ENCODE assay signal across 10 cellular contexts in the genomic region with DNA sequence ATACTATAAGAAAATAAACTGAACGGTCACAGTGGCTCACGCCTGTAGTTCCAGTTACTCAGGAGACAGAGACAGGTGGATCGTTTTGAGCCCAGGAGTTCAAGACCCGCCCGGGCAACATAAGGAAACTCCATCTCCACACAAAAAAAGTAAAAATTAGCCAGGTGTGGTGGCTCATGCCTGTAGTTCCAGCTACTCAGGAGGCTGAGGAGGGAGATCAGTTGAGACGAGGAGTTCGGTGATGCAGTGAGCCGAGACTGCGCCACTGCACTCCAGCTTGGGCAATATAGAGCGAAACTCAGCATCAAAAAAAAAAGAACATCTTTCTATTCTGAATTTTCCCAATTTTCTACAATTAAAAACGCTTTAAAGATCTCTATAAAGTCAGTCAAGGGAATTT. TPM values are rescaled to one million over a fixed set of nuclear protein-coding genes. Genes with fewer than 3 reads are reported as not detected.
DNase-seq lines count a peak whose midpoint lies in the region; ATAC-seq and TF ChIP-seq lines count a peak whose summit lies in the region.
"Had no signal": no experiment of that assay in that cellular context is flagged by ENCODE, and none has a peak within 500 bp of the region (broad histone marks: within the 10 kb centered on the region; RNA-seq: fewer than 3 reads in every experiment).

No MANE protein-coding gene starts in this region.

- H3K9me2 ChIP-seq in SU-DHL-6 (replicated peaks; ENCODE audit: insufficient read depth, low read length) (no peaks in the 10 kb centered on the region), hepatocyte (replicated peaks; ENCODE audit: insufficient read depth) (no peaks in the 10 kb centered on the region)

- peaks cover 32% of the 10 kb centered on the region for H3K36me3 ChIP-seq in SU-DHL-6 (ENCODE audit: low read length)
- H3K36me3 ChIP-seq in hepatocyte (replicated peaks; ENCODE audit: insufficient read depth, low read depth), result no peaks in the 10 kb centered on the region

- H3K4me1 ChIP-seq in hepatocyte (ENCODE audit: insufficient read depth), result peaks cover 17% of the 10 kb centered on the region

- no peaks in the 10 kb centered on the region for H4K20me1 ChIP-seq in SU-DHL-6 (ENCODE audit: low read depth, low read length)
- H4K20me1 ChIP-seq in hepatocyte (ENCODE audit: insufficient read depth, poor library complexity, severe bottlenecking), result peaks cover 32% of the 10 kb centered on the region

- H3K27me3 ChIP-seq in SU-DHL-6 (ENCODE audit: low read length) (no peaks in the 10 kb centered on the region), hepatocyte (peaks cover 4% of the 10 kb centered on the region)

- peak overlapping the region; percentile 81 for H3K4me3 ChIP-seq in SU-DHL-6 (ENCODE audit: insufficient read depth, low read length, poor library complexity, severe bottlenecking)
- H3K4me3 ChIP-seq in hepatocyte, result peak overlapping the region; percentile 31

- no peak for ATAC-seq in stimulated activated memory B cell treated with anti-CD40 and anti-IgM and Interleukin-4, amounts not matched to agents 10 μg/mL and 1 μg/mL and 100 μg/mL, for 72 hours
- no peak for ATAC-seq in GM18868 (IDR thresholded peaks at IDR 0.05; ENCODE audit: unreplicated experiment)
- no peak for ATAC-seq in GM18502 (IDR thresholded peaks at IDR 0.05; ENCODE audit: poor library complexity, unreplicated experiment)

- no peaks in the 10 kb centered on the region for H3K9me3 Mint-ChIP-seq in activated T-cell treated with anti-CD3 and anti-CD28 coated beads, Interleukin-2, amount 50 U/mL, for 24 hours
- H3K9me3 Mint-ChIP-seq in stimulated activated memory B cell treated with anti-CD40 and anti-IgM and Interleukin-4, amounts not matched to agents 10 μg/mL and 1 μg/mL and 100 μg/mL, for 72 hours, result peaks cover 9% of the 10 kb centered on the region

- peak overlapping the region; percentile 96 for H3K4me2 ChIP-seq in SU-DHL-6 (ENCODE audit: low read depth, low read length, poor library complexity, severe bottlenecking)
- H3K4me2 ChIP-seq in hepatocyte, result peak overlapping the region; percentile 85

- H3K79me2 ChIP-seq in SU-DHL-6 (ENCODE audit: insufficient read depth, low read length) (peaks cover 96% of the 10 kb centered on the region), hepatocyte (peaks cover 36% of the 10 kb centered on the region)

- H3K4me3 Mint-ChIP-seq in activated T-cell treated with anti-CD3 and anti-CD28 coated beads, Interleukin-2, amount 50 U/mL, for 24 hours, result peak overlapping the region; percentile 94
- H3K4me3 Mint-ChIP-seq in stimulated activated memory B cell treated with anti-CD40 and anti-IgM and Interleukin-4, amounts not matched to agents 10 μg/mL and 1 μg/mL and 100 μg/mL, for 72 hours, result peak overlapping the region; percentile 95

- in situ Hi-C loops in GM13976 (cut with MboI; ENCODE audit: low sequenced_read_pairs, unreplicated experiment), result no loop called here

- DNase-seq in activated T-cell treated with anti-CD3 and anti-CD28 coated beads, Interleukin-2, amount 50 U/mL, for 24 hours, result no peak
- DNase-seq in activated T-cell treated with anti-CD3 and anti-CD28 coated beads for 4 hours (no peak), hepatocyte (ENCODE audit: low spot score) (no peak), GM13976 (ENCODE audit: low spot score) (no peak)
- DNase-seq: activated gamma-delta T cell had no signal

- H3K27ac ChIP-seq in SU-DHL-6 (ENCODE audit: low read depth, low read length) (peak overlapping the region; percentile 97), hepatocyte (peak overlapping the region; percentile 96)

- no peak overlapping the region for H2AFZ ChIP-seq in SU-DHL-6 (ENCODE audit: low read depth, low read length, severe bottlenecking)
- peak overlapping the region; percentile 92 for H2AFZ ChIP-seq in hepatocyte

- peaks cover 31% of the 10 kb centered on the region for H3K36me3 Mint-ChIP-seq in activated T-cell treated with anti-CD3 and anti-CD28 coated beads, Interleukin-2, amount 50 U/mL, for 24 hours (ENCODE audit: low read depth)
- H3K36me3 Mint-ChIP-seq in stimulated activated memory B cell treated with anti-CD40 and anti-IgM and Interleukin-4, amounts not matched to agents 10 μg/mL and 1 μg/mL and 100 μg/mL, for 72 hours, result peaks cover 33% of the 10 kb centered on the region

- peak overlapping the region; percentile 98 for H3K27ac Mint-ChIP-seq in activated T-cell treated with anti-CD3 and anti-CD28 coated beads, Interleukin-2, amount 50 U/mL, for 24 hours
- peak overlapping the region; percentile 98 for H3K27ac Mint-ChIP-seq in stimulated activated memory B cell treated with anti-CD40 and anti-IgM and Interleukin-4, amounts not matched to agents 10 μg/mL and 1 μg/mL and 100 μg/mL, for 72 hours

- H3K9ac ChIP-seq in SU-DHL-6 (ENCODE audit: low read length), result peak overlapping the region; percentile 75

- H3K27me3 Mint-ChIP-seq in activated T-cell treated with anti-CD3 and anti-CD28 coated beads, Interleukin-2, amount 50 U/mL, for 24 hours, result no peaks in the 10 kb centered on the region
- no peaks in the 10 kb centered on the region for H3K27me3 Mint-ChIP-seq in stimulated activated memory B cell treated with anti-CD40 and anti-IgM and Interleukin-4, amounts not matched to agents 10 μg/mL and 1 μg/mL and 100 μg/mL, for 72 hours

- no peaks in the 10 kb centered on the region for H3K9me3 ChIP-seq in SU-DHL-6 (ENCODE audit: insufficient read depth, low read length)
- no peaks in the 10 kb centered on the region for H3K9me3 ChIP-seq in hepatocyte (ENCODE audit: low read depth)

- H3F3A ChIP-seq in SU-DHL-6 (ENCODE audit: insufficient read depth), result peaks cover 59% of the 10 kb centered on the region

- H3K4me1 Mint-ChIP-seq in activated T-cell treated with anti-CD3 and anti-CD28 coated beads, Interleukin-2, amount 50 U/mL, for 24 hours (ENCODE audit: low read depth), result peaks cover 52% of the 10 kb centered on the region
- H3K4me1 Mint-ChIP-seq in stimulated activated memory B cell treated with anti-CD40 and anti-IgM and Interleukin-4, amounts not matched to agents 10 μg/mL and 1 μg/mL and 100 μg/mL, for 72 hours, result peaks cover 69% of the 10 kb centered on the region

- TF ChIP-seq CTCF in SU-DHL-6 (IDR thresholded peaks at IDR 0.05; ENCODE audit: insufficient read depth, low read length, poor library complexity, severe bottlenecking) (no peak), hepatocyte (IDR thresholded peaks at IDR 0.05; ENCODE audit: poor library complexity) (no peak), GM13976 (IDR thresholded peaks at IDR 0.05; ENCODE audit: borderline replicate concordance, control extremely low read depth, extremely low read depth, insufficient read depth, missing control alignments) (no peak)

- 91% methylated on average over 11 of the region's 11 CpGs for WGBS in hepatocyte (ENCODE audit: low lambda C conversion rate, missing lambda C conversion rate)

RNA-seq across cellular contexts. Expression of gene SEC62, which starts 1.0 kb away (rescaled TPM):
- 45.4 and 48.7 TPM in 2 replicates for total RNA-seq in hepatocyte
- polyA plus RNA-seq in hepatocyte, result 138 and 147 TPM in 2 replicates

RNA-seq across cellular contexts. Expression of gene SAMD7, which starts 54.2 kb away (rescaled TPM):
- not detected in 2 replicates for total RNA-seq in hepatocyte
- not detected in 2 replicates for polyA plus RNA-seq in hepatocyte
- total RNA-seq: esophagus mucosa had no signal
